7 cellular contexts compared by ENCODE assay signal in genomic region chr17:65750678-65751077, GRCh38.
DNase-seq lines count a peak whose midpoint lies in the region; ATAC-seq and TF ChIP-seq lines count a peak whose summit lies in the region.

No MANE protein-coding gene starts in this region.

- peaks cover 29% of the 10 kb centered on the region for H3K27me3 ChIP-seq in foreskin keratinocyte

- TF ChIP-seq CTCF in foreskin keratinocyte (conservative IDR thresholded peaks at IDR 0.05), result no peak

- peak; percentile 67 for ATAC-seq in GM21447 (IDR thresholded peaks at IDR 0.05; ENCODE audit: unreplicated experiment)
- peak; percentile 98 for ATAC-seq in foreskin keratinocyte
- ATAC-seq in GM19035 (IDR thresholded peaks at IDR 0.05; ENCODE audit: unreplicated experiment), result no peak
- no peak for ATAC-seq in GM21423 (IDR thresholded peaks at IDR 0.05; ENCODE audit: unreplicated experiment)

- H3K4me1 ChIP-seq in foreskin keratinocyte, result peaks cover 8% of the 10 kb centered on the region

- DNase-seq in NCI-H460 (ENCODE audit: extremely low read depth, low read depth), result peak; percentile 22
- peak; percentile 57 for DNase-seq in activated T-cell treated with anti-CD3 and anti-CD28 coated beads, Interleukin-2, amount 50 U/mL, for 1 hour
- DNase-seq in foreskin keratinocyte, result peak; percentile 93 to 96
- DNase-seq in smooth muscle cell of the brain vasculature (ENCODE audit: low read depth, low spot score), result peak; percentile 87

- no peak overlapping the region for H3K27ac ChIP-seq in foreskin keratinocyte

Comparison
In these comparisons a context has a peak if more than half of its experiments do, and no peak if none do; other contexts are left out.
1. ATAC-seq: peak in GM21447 (single experiment) and foreskin keratinocyte (single experiment); none in GM19035 (single experiment) and GM21423 (single experiment).
2. DNase-seq: peak in every context shown above with its lines; median percentile 94 in foreskin keratinocyte; 87 in smooth muscle cell of the brain vasculature; 57 in activated T-cell treated with anti-CD3 and anti-CD28 coated beads, Interleukin-2, amount 50 U/mL, for 1 hour; 22 in NCI-H460.